ENCODE assay signal across 8 cellular contexts in genomic region chr11:64448599-64449380, GRCh38.
DNase-seq lines count a peak whose midpoint lies in the region; ATAC-seq and TF ChIP-seq lines count a peak whose summit lies in the region.

No MANE protein-coding gene starts in this region.

- H3K4me2 ChIP-seq in DND-41 (ENCODE audit: insufficient read depth, low read length) (peak overlapping the region; percentile 34), OCI-LY7 (ENCODE audit: low read length) (peak overlapping the region; percentile 86)

- no peak overlapping the region for H3K4me3 ChIP-seq in DND-41 (ENCODE audit: low read depth in 1 of 2, low read length in 2 of 2)
- peak overlapping the region; percentile 53 for H3K4me3 ChIP-seq in HUES48 (ENCODE audit: low read depth, low read length)
- H3K4me3 ChIP-seq in OCI-LY7 (ENCODE audit: low read depth, low read length, poor library complexity, severe bottlenecking): peak overlapping the region; percentile 56

- H3K36me3 ChIP-seq in DND-41 (ENCODE audit: insufficient read depth, low read length) (no peaks in the 10 kb centered on the region), HUES48 (ENCODE audit: control insufficient read depth, insufficient read depth, low read length) (no peaks in the 10 kb centered on the region), OCI-LY7 (ENCODE audit: insufficient read depth, low read length) (no peaks in the 10 kb centered on the region)

- BruUV-seq in OCI-LY7 (replicated peaks; lab: Mats Ljungman, UMichigan): no TSS peak

- H3K9me2 ChIP-seq in OCI-LY7 (ENCODE audit: insufficient read depth, low read length): no peaks in the 10 kb centered on the region

- H3K9ac ChIP-seq in DND-41 (ENCODE audit: low read depth, low read length): no peak overlapping the region
- no peak overlapping the region for H3K9ac ChIP-seq in HUES48 (ENCODE audit: low read depth, low read length)

- H3K79me2 ChIP-seq in DND-41 (ENCODE audit: insufficient read depth, low read length): no peaks in the 10 kb centered on the region
- no peaks in the 10 kb centered on the region for H3K79me2 ChIP-seq in OCI-LY7 (ENCODE audit: insufficient read depth, low read depth, low read length)

- no peaks in the 10 kb centered on the region for H3K9me3 ChIP-seq in DND-41 (ENCODE audit: insufficient read depth, low read length, severe bottlenecking)
- H3K9me3 ChIP-seq in HUES48 (ENCODE audit: control insufficient read depth, insufficient read depth, low read length): no peaks in the 10 kb centered on the region
- no peaks in the 10 kb centered on the region for H3K9me3 ChIP-seq in OCI-LY7 (ENCODE audit: low read length)

- ATAC-seq in DND-41 (ENCODE audit: insufficient read depth, low read depth) (peak; percentile 84), HG02852 (IDR thresholded peaks at IDR 0.05; ENCODE audit: unreplicated experiment) (no peak)

- peak; percentile 84 for TF ChIP-seq CTCF in DND-41 (IDR thresholded peaks at IDR 0.05; ENCODE audit: borderline replicate concordance, extremely low read depth, low read length, poor library complexity, severe bottlenecking)
- peak; percentile 89 for TF ChIP-seq CTCF in OCI-LY7 (conservative IDR thresholded peaks at IDR 0.05; ENCODE audit: low read length)

- CTCF ChIA-PET in OCI-LY7 (lab: Charles Lee; ENCODE audit: unreplicated experiment): interaction anchor here (0.6 to 1.8 kb wide), 5 partner anchors 9 to 202 kb away, joined by 3 to 9 read pairs (median 3); partner anchors contain the start of genes PRDX5 and TRMT112

- H3K27ac ChIP-seq in DND-41 (ENCODE audit: low read length): no peak overlapping the region
- H3K27ac ChIP-seq in HUES48 (ENCODE audit: low read depth, low read length): no peak overlapping the region
- H3K27ac ChIP-seq in OCI-LY7 (ENCODE audit: low read depth, low read length, poor library complexity, severe bottlenecking): peak overlapping the region; percentile 56

- H2AFZ ChIP-seq in DND-41 (ENCODE audit: low read depth, low read length) (peak overlapping the region; percentile 23; the same call in 1 of the 2 replicates), OCI-LY7 (ENCODE audit: low read length) (peak overlapping the region; percentile 85)

- POLR2A ChIA-PET in OCI-LY7 (lab: Charles Lee): no interaction called here

- H3K4me1 ChIP-seq in DND-41 (ENCODE audit: insufficient read depth, low read length) (peaks cover 7% of the 10 kb centered on the region), HUES48 (ENCODE audit: control insufficient read depth, insufficient read depth, low read length) (peaks cover 6% of the 10 kb centered on the region), OCI-LY7 (ENCODE audit: insufficient read depth, low read length, poor library complexity, severe bottlenecking) (peaks cover 22% of the 10 kb centered on the region)

- H4K20me1 ChIP-seq in DND-41 (ENCODE audit: insufficient read depth, low read length) (0 out of 2 replicates have a peak, but pooled peaks cover 3% of the 10 kb centered on the region), OCI-LY7 (ENCODE audit: insufficient read depth, low read length) (no peaks in the 10 kb centered on the region)

- no peak for TF ChIP-seq POLR2A in erythroblast (IDR thresholded peaks at IDR 0.05; ENCODE audit: low read length)

- H3K27me3 ChIP-seq in DND-41 (ENCODE audit: insufficient read depth, low read length, poor library complexity): no peaks in the 10 kb centered on the region
- peaks cover 12% of the 10 kb centered on the region; the same call in 1 of the 2 replicates for H3K27me3 ChIP-seq in HUES48 (ENCODE audit: control insufficient read depth, insufficient read depth, low read length)

- DNase-seq in DND-41: peak; percentile 64
- peak; percentile 79 for DNase-seq in OCI-LY7 (ENCODE audit: low spot score)
- DNase-seq in activated T-cell treated with anti-CD3 and anti-CD28 coated beads for 48 hours (ENCODE audit: low read depth): peak; percentile 74
- peak; percentile 64 to 81 for DNase-seq in erythroblast (lab: John Stamatoyannopoulos, UW)
- peak; percentile 79 for DNase-seq in mucosa of gallbladder (ENCODE audit: low spot score)
- peak; percentile 63 to 72 for DNase-seq in stimulated activated CD8-positive, alpha-beta memory T cell treated with anti-CD3 and anti-CD28 coated beads, Interleukin-2, amount 100 ng/mL, for 48 hours (ENCODE audit: low read depth in 2 of 2)

- intact Hi-C loops in OCI-LY7 (cut with micrococcal nuclease; ENCODE audit: unreplicated experiment): loop anchor here (2.0 kb wide), 1 partner anchor 204 kb away; no protein-coding TSS in a partner anchor

Comparison
In these comparisons a context has a peak if more than half of its experiments do, and no peak if none do; other contexts are left out.
1. H3K4me3 ChIP-seq: peak in HUES48 (single experiment) and OCI-LY7 (single experiment); none in DND-41 (0 of 2).
2. Peak in every context shown above with its lines, with median percentiles within 50 percentile points of each other: DNase-seq.